In genomic region chr6:32472781-32473377, GRCh38 we compare ENCODE assay signal across 2 cellular contexts.
TF ChIP-seq lines count a peak whose summit lies in the region.

No MANE protein-coding gene starts in this region.

TF ChIP-seq in liver, 16 proteins besides CTCF, POLR2A, EP300 and RAD21:
- TF ChIP-seq HNF4A (conservative IDR thresholded peaks at IDR 0.05) (no peak), MAX (IDR thresholded peaks at IDR 0.05) (no peak), NR2F2 (IDR thresholded peaks at IDR 0.05) (no peak), EGR1 (IDR thresholded peaks at IDR 0.05; ENCODE audit: low read depth in 2 of 2) (no peak), REST (IDR thresholded peaks at IDR 0.05) (no peak), FOXA1 (IDR thresholded peaks at IDR 0.05) (no peak), GABPA (IDR thresholded peaks at IDR 0.05 in 1 of 2, conservative IDR thresholded peaks at IDR 0.05 in 1 of 2) (no peak), ATF3 (IDR thresholded peaks at IDR 0.05) (no peak), HNF4G (IDR thresholded peaks at IDR 0.05) (no peak), RXRA (IDR thresholded peaks at IDR 0.05) (no peak), FOXA2 (IDR thresholded peaks at IDR 0.05) (no peak)

TF ChIP-seq in HepG2, 621 proteins besides CTCF, POLR2A, EP300 and RAD21:
- TF ChIP-seq POLR2G (IDR thresholded peaks at IDR 0.05; ENCODE audit: low read depth, low read length) (no peak), ZFAT (CRISPR knock-in tag; conservative IDR thresholded peaks at IDR 0.05) (no peak), RBFOX2 (IDR thresholded peaks at IDR 0.05; ENCODE audit: low read depth, low read length) (no peak), FOXO1 (CRISPR knock-in tag; IDR thresholded peaks at IDR 0.05) (no peak), KLF12 (CRISPR knock-in tag; IDR thresholded peaks at IDR 0.05; ENCODE audit: borderline replicate concordance) (no peak), ZNF747 (CRISPR knock-in tag; IDR thresholded peaks at IDR 0.05; ENCODE audit: borderline replicate concordance) (no peak), ZNF224 (CRISPR knock-in tag; IDR thresholded peaks at IDR 0.05) (no peak), DDIT3 (CRISPR knock-in tag; IDR thresholded peaks at IDR 0.05) (no peak)
TF ChIP-seq in HepG2: peak in this region for 0.
